ENCODE assay signal across 8 cellular contexts in genomic region chr3:119293105-119293683, GRCh38. TPM values are rescaled to one million over a fixed set of nuclear protein-coding genes. Genes with fewer than 3 reads are reported as not detected.
DNase-seq lines count a peak whose midpoint lies in the region; ATAC-seq and TF ChIP-seq lines count a peak whose summit lies in the region.

No MANE protein-coding gene starts in this region.

- H3K4me3 ChIP-seq in GM12865 (ENCODE audit: low read depth, low read length) (peak overlapping the region; percentile 80), SJSA1 (peak overlapping the region; percentile 55), fibroblast of villous mesenchyme (ENCODE audit: low read depth, low read length) (peak overlapping the region; percentile 80), skeletal muscle tissue (ENCODE audit: low read length in 3 of 3) (peak overlapping the region; percentile 82 to 91 (median 87))

- H3K27me3 ChIP-seq in SJSA1 (replicated peaks), result no peaks in the 10 kb centered on the region
- H3K27me3 ChIP-seq in skeletal muscle tissue (ENCODE audit: control insufficient read depth in 3 of 3, insufficient read depth in 3 of 3, low read length in 3 of 3), result no peaks in the 10 kb centered on the region

- ATAC-seq in GM21360 (IDR thresholded peaks at IDR 0.05; ENCODE audit: unreplicated experiment), result no peak

- H3K27ac ChIP-seq in SJSA1, result no peak overlapping the region
- peak overlapping the region; percentile 76 for H3K27ac ChIP-seq in skeletal muscle tissue (ENCODE audit: low read depth, low read length)

- H3K9me3 ChIP-seq in SJSA1 (replicated peaks) (no peaks in the 10 kb centered on the region), skeletal muscle tissue (ENCODE audit: control insufficient read depth in 3 of 3, low read length in 3 of 3) (no peaks in the 10 kb centered on the region)

- TF ChIP-seq CTCF in GM12865 (IDR thresholded peaks at IDR 0.05; ENCODE audit: insufficient read depth, low read depth, low read length, missing control alignments) (no peak), fibroblast of villous mesenchyme (IDR thresholded peaks at IDR 0.05; ENCODE audit: insufficient read depth, low read depth, low read length) (no peak)

- H3K9ac ChIP-seq in skeletal muscle tissue (ENCODE audit: low read depth in 1 of 3, low read length in 3 of 3), result peak overlapping the region; percentile 75 to 84 (median 83)

- peaks cover 33% of the 10 kb centered on the region for H3K4me1 ChIP-seq in SJSA1 (replicated peaks)
- H3K4me1 ChIP-seq in skeletal muscle tissue (ENCODE audit: control insufficient read depth in 3 of 3, insufficient read depth in 3 of 3, low read length in 3 of 3), result peaks cover 10 to 31% (median 10%) of the 10 kb centered on the region in 3 donors

- peaks cover 21% of the 10 kb centered on the region for H3K36me3 ChIP-seq in SJSA1
- H3K36me3 ChIP-seq in skeletal muscle tissue (ENCODE audit: control insufficient read depth in 3 of 3, insufficient read depth in 3 of 3, low read length in 3 of 3), result no peaks in the 10 kb centered on the region

- DNase-seq in GM12865 (ENCODE audit: low read depth), result no peak
- no peak for DNase-seq in SJSA1 (ENCODE audit: low read depth in 1 of 2, low spot score in 2 of 2)
- no peak for DNase-seq in fibroblast of villous mesenchyme (ENCODE audit: low read depth)
- DNase-seq in iPS-NIHi7 (ENCODE audit: extremely low spot score), result no peak
- no peak for DNase-seq in DMS79 treated with DMSO at 0.1 percent for 48 hours (lab: John Stamatoyannopoulos, UW)
- DNase-seq in OCI-M2 (lab: John Stamatoyannopoulos, UW; ENCODE audit: unreplicated experiment), result no peak

RNA-seq across cellular contexts. Expression of gene ARHGAP31, which starts 1.0 kb away (rescaled TPM):
- 8.8 and 13.7 TPM in 2 replicates for total RNA-seq in SJSA1 (2014; rRNA removed; shearing (Covaris generic))
- total RNA-seq in fibroblast of villous mesenchyme (15.1 and 15.5 TPM in 2 replicates), skeletal muscle tissue (9.4 TPM)

RNA-seq across cellular contexts. Expression of gene B4GALT4, which starts 52.5 kb away (rescaled TPM):
- 25.8 and 25.9 TPM in 2 replicates for total RNA-seq in SJSA1 (2014; rRNA removed; shearing (Covaris generic))
- total RNA-seq in fibroblast of villous mesenchyme (28.3 and 47.5 TPM in 2 replicates), skeletal muscle tissue (7.8 TPM)
